Comparison of ENCODE assay signal across 1 cellular context in genomic region chrX:119502727-119503483, GRCh38.
TF ChIP-seq lines count a peak whose summit lies in the region.

No MANE protein-coding gene starts in this region.

TF ChIP-seq in IMR-90, 13 proteins besides CTCF, POLR2A, EP300 and RAD21:
- TF ChIP-seq MAZ (IDR thresholded peaks at IDR 0.05; ENCODE audit: borderline replicate concordance, low read depth, low read length) (no peak), ELK1 (IDR thresholded peaks at IDR 0.05; ENCODE audit: borderline replicate concordance, low read depth, low read length) (no peak), BHLHE40 (IDR thresholded peaks at IDR 0.05; ENCODE audit: low read depth, low read length) (no peak), RCOR1 (IDR thresholded peaks at IDR 0.05; ENCODE audit: insufficient replicate concordance, low read length) (no peak), NFE2L2 (IDR thresholded peaks at IDR 0.05; ENCODE audit: low read depth, low read length) (no peak), USF2 (IDR thresholded peaks at IDR 0.05; ENCODE audit: low read depth, low read length) (no peak), CEBPB (IDR thresholded peaks at IDR 0.05; ENCODE audit: low read depth, low read length) (no peak), RFX5 (IDR thresholded peaks at IDR 0.05; ENCODE audit: low read depth, low read length) (no peak), MXI1 (IDR thresholded peaks at IDR 0.05; ENCODE audit: borderline replicate concordance, low read depth, low read length) (no peak), CHD1 (IDR thresholded peaks at IDR 0.05; ENCODE audit: low read depth, low read length) (no peak), MAFK (IDR thresholded peaks at IDR 0.05; ENCODE audit: low read depth, low read length) (no peak), SMC3 (IDR thresholded peaks at IDR 0.05; ENCODE audit: low read depth, low read length) (no peak), FOS (IDR thresholded peaks at IDR 0.05; ENCODE audit: low read depth, low read length) (no peak)
TF ChIP-seq in IMR-90: peak in this region for 0.
